8 cellular contexts compared by ENCODE assay signal in genomic region chr3:11845661-11846060, GRCh38. TPM values are rescaled to one million over a fixed set of nuclear protein-coding genes. Genes with fewer than 3 reads are reported as not detected.
DNase-seq lines count a peak whose midpoint lies in the region; ATAC-seq, FAIRE-seq and TF ChIP-seq lines count a peak whose summit lies in the region.

No MANE protein-coding gene starts in this region.

- H3K36me3 ChIP-seq in CD8-positive, alpha-beta memory T cell (ENCODE audit: insufficient read depth, low read length): peaks cover 25% of the 10 kb centered on the region
- H3K36me3 ChIP-seq in colonic mucosa: no peaks in the 10 kb centered on the region

- no peaks in the 10 kb centered on the region for H3K27me3 ChIP-seq in CD8-positive, alpha-beta memory T cell (ENCODE audit: insufficient read depth, low read length, poor library complexity, severe bottlenecking)
- no peaks in the 10 kb centered on the region for H3K27me3 ChIP-seq in colonic mucosa

- peaks cover 27% of the 10 kb centered on the region for H3K4me1 ChIP-seq in CD8-positive, alpha-beta memory T cell (ENCODE audit: insufficient read depth, low read length)
- H3K4me1 ChIP-seq in colonic mucosa: no peaks in the 10 kb centered on the region

- DNase-seq in CD8-positive, alpha-beta memory T cell: peak in 1 of 5 donors; percentile 19
- no peak for DNase-seq in LNCaP clone FGC (ENCODE audit: low read depth)
- DNase-seq in colonic mucosa: peak; percentile 19
- DNase-seq in naive thymus-derived CD8-positive, alpha-beta T cell: peak in 3 of 10 donors; percentile 13 to 25 (median 19)
- no peak for DNase-seq in D721Med (ENCODE audit: insufficient read length, low spot score)
- DNase-seq in activated effector memory CD4-positive, alpha-beta T cell treated with anti-CD3 and anti-CD28 coated beads, Interleukin-2, amount 50 U/mL, for 16 hours: no peak
- DNase-seq in putamen (ENCODE audit: low spot score): no peak

- peak overlapping the region; percentile 86 to 100 (median 97) for H3K27ac Mint-ChIP-seq in CD8-positive, alpha-beta memory T cell
- H3K27ac Mint-ChIP-seq in naive thymus-derived CD8-positive, alpha-beta T cell: peak overlapping the region; percentile 94 to 99 (median 98)

- TF ChIP-seq CTCF in LNCaP clone FGC (IDR thresholded peaks at IDR 0.05; ENCODE audit: control insufficient read depth, extremely low read depth, insufficient read depth) (no peak), colonic mucosa (IDR thresholded peaks at IDR 0.05) (no peak), D721Med (IDR thresholded peaks at IDR 0.05; ENCODE audit: insufficient read depth, missing control alignments) (no peak)

- no peaks in the 10 kb centered on the region for H3K9me3 Mint-ChIP-seq in CD8-positive, alpha-beta memory T cell
- H3K9me3 Mint-ChIP-seq in naive thymus-derived CD8-positive, alpha-beta T cell: no peaks in the 10 kb centered on the region

- CTCF ChIA-PET in CD8-positive, alpha-beta memory T cell (lab: Charles Lee): interaction anchor here (2.7 kb wide), 1 partner anchor 10 kb away, joined by 18 read pairs; no protein-coding TSS in a partner anchor

- H3K4me3 Mint-ChIP-seq in CD8-positive, alpha-beta memory T cell: peak overlapping the region; percentile 97 to 100 (median 99)
- H3K4me3 Mint-ChIP-seq in naive thymus-derived CD8-positive, alpha-beta T cell: peak overlapping the region; percentile 95 to 99 (median 99)

- H3K27me3 Mint-ChIP-seq in CD8-positive, alpha-beta memory T cell: no peaks in the 10 kb centered on the region
- H3K27me3 Mint-ChIP-seq in naive thymus-derived CD8-positive, alpha-beta T cell: peaks cover 0 to 2% (median 0%) of the 10 kb centered on the region in 5 donors

- intact Hi-C loops in colonic mucosa (cut with DNase I): no loop called here

- H3K4me3 ChIP-seq in CD8-positive, alpha-beta memory T cell (ENCODE audit: low read length): peak overlapping the region; percentile 97
- H3K4me3 ChIP-seq in LNCaP clone FGC (ENCODE audit: low read depth, low read length): peak overlapping the region; percentile 86
- peak overlapping the region; percentile 86 for H3K4me3 ChIP-seq in colonic mucosa

- FAIRE-seq in D721Med (lab: Jason Lieb, UNC): no peak

- H3K36me3 Mint-ChIP-seq in CD8-positive, alpha-beta memory T cell: peaks cover 3 to 42% (median 13%) of the 10 kb centered on the region in 3 donors
- H3K36me3 Mint-ChIP-seq in naive thymus-derived CD8-positive, alpha-beta T cell: peaks cover 0 to 36% (median 9%) of the 10 kb centered on the region in 3 donors

- ATAC-seq in naive thymus-derived CD8-positive, alpha-beta T cell: no peak
- ATAC-seq in GM18868 (IDR thresholded peaks at IDR 0.05; ENCODE audit: unreplicated experiment): no peak

- H3K9me3 ChIP-seq in CD8-positive, alpha-beta memory T cell (ENCODE audit: low read length): no peaks in the 10 kb centered on the region
- H3K9me3 ChIP-seq in colonic mucosa: no peaks in the 10 kb centered on the region

- POLR2A ChIA-PET in CD8-positive, alpha-beta memory T cell (lab: Charles Lee): no interaction called here
- POLR2A ChIA-PET in naive thymus-derived CD8-positive, alpha-beta T cell (lab: Charles Lee): interaction anchor here (1.4 to 2.0 kb wide), 2 partner anchors 202 to 638 kb away, joined by 7 to 8 read pairs; partner anchors contain the start of genes TSEN2 and VGLL4

- peak overlapping the region in 1 of 2 donors; percentile 93 for H3K9ac ChIP-seq in colonic mucosa (ENCODE audit: low read depth in 2 of 2, low read length in 2 of 2)

- peaks cover 41 to 55% (median 52%) of the 10 kb centered on the region in 3 donors for H3K4me1 Mint-ChIP-seq in CD8-positive, alpha-beta memory T cell
- peaks cover 24 to 57% (median 47%) of the 10 kb centered on the region in 4 donors for H3K4me1 Mint-ChIP-seq in naive thymus-derived CD8-positive, alpha-beta T cell

- peak overlapping the region; percentile 91 for H3K27ac ChIP-seq in CD8-positive, alpha-beta memory T cell (ENCODE audit: low read depth, low read length)
- peak overlapping the region; percentile 81 for H3K27ac ChIP-seq in colonic mucosa

RNA-seq across cellular contexts. Expression of gene TAMM41, which starts 1.0 kb away (rescaled TPM):
- 10 to 100 TPM; 22.9 to 26.1 TPM for total RNA-seq in CD8-positive, alpha-beta memory T cell
- polyA plus RNA-seq in CD8-positive, alpha-beta memory T cell: 26.0 TPM
- total RNA-seq in colonic mucosa: 10 to 100 TPM; 12.7 to 20.5 TPM
- total RNA-seq in naive thymus-derived CD8-positive, alpha-beta T cell: 10 to 100 TPM; 42.0 to 42.7 TPM
- 10 to 100 TPM; 15.7 to 37.1 (median 21.3) TPM for polyA plus RNA-seq in naive thymus-derived CD8-positive, alpha-beta T cell
